1 cellular context compared by ENCODE assay signal in the genomic region with DNA sequence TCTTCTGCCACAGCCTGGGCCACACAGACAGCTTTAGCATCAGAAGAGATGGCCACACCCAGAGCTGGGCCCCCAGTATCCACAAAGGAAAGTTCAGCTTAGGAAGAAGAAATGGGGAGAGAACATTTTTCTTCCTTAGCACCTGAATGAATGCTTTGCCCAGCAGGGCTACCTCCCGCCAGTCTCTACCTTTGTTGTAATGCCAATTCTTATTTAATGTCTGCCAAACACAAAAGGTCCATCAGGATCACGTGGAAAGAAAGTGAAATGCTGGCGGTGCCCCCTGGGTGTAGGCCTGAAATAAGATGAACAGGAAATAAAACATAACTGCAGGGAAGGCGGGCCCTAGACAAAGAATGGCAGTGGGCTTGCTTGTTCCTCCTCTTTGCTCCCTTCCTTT.
TF ChIP-seq lines count a peak whose summit lies in the region.

No MANE protein-coding gene starts in this region.

TF ChIP-seq in H1, 55 proteins besides CTCF, POLR2A, EP300 and RAD21:
- TF ChIP-seq, protein P1, sequence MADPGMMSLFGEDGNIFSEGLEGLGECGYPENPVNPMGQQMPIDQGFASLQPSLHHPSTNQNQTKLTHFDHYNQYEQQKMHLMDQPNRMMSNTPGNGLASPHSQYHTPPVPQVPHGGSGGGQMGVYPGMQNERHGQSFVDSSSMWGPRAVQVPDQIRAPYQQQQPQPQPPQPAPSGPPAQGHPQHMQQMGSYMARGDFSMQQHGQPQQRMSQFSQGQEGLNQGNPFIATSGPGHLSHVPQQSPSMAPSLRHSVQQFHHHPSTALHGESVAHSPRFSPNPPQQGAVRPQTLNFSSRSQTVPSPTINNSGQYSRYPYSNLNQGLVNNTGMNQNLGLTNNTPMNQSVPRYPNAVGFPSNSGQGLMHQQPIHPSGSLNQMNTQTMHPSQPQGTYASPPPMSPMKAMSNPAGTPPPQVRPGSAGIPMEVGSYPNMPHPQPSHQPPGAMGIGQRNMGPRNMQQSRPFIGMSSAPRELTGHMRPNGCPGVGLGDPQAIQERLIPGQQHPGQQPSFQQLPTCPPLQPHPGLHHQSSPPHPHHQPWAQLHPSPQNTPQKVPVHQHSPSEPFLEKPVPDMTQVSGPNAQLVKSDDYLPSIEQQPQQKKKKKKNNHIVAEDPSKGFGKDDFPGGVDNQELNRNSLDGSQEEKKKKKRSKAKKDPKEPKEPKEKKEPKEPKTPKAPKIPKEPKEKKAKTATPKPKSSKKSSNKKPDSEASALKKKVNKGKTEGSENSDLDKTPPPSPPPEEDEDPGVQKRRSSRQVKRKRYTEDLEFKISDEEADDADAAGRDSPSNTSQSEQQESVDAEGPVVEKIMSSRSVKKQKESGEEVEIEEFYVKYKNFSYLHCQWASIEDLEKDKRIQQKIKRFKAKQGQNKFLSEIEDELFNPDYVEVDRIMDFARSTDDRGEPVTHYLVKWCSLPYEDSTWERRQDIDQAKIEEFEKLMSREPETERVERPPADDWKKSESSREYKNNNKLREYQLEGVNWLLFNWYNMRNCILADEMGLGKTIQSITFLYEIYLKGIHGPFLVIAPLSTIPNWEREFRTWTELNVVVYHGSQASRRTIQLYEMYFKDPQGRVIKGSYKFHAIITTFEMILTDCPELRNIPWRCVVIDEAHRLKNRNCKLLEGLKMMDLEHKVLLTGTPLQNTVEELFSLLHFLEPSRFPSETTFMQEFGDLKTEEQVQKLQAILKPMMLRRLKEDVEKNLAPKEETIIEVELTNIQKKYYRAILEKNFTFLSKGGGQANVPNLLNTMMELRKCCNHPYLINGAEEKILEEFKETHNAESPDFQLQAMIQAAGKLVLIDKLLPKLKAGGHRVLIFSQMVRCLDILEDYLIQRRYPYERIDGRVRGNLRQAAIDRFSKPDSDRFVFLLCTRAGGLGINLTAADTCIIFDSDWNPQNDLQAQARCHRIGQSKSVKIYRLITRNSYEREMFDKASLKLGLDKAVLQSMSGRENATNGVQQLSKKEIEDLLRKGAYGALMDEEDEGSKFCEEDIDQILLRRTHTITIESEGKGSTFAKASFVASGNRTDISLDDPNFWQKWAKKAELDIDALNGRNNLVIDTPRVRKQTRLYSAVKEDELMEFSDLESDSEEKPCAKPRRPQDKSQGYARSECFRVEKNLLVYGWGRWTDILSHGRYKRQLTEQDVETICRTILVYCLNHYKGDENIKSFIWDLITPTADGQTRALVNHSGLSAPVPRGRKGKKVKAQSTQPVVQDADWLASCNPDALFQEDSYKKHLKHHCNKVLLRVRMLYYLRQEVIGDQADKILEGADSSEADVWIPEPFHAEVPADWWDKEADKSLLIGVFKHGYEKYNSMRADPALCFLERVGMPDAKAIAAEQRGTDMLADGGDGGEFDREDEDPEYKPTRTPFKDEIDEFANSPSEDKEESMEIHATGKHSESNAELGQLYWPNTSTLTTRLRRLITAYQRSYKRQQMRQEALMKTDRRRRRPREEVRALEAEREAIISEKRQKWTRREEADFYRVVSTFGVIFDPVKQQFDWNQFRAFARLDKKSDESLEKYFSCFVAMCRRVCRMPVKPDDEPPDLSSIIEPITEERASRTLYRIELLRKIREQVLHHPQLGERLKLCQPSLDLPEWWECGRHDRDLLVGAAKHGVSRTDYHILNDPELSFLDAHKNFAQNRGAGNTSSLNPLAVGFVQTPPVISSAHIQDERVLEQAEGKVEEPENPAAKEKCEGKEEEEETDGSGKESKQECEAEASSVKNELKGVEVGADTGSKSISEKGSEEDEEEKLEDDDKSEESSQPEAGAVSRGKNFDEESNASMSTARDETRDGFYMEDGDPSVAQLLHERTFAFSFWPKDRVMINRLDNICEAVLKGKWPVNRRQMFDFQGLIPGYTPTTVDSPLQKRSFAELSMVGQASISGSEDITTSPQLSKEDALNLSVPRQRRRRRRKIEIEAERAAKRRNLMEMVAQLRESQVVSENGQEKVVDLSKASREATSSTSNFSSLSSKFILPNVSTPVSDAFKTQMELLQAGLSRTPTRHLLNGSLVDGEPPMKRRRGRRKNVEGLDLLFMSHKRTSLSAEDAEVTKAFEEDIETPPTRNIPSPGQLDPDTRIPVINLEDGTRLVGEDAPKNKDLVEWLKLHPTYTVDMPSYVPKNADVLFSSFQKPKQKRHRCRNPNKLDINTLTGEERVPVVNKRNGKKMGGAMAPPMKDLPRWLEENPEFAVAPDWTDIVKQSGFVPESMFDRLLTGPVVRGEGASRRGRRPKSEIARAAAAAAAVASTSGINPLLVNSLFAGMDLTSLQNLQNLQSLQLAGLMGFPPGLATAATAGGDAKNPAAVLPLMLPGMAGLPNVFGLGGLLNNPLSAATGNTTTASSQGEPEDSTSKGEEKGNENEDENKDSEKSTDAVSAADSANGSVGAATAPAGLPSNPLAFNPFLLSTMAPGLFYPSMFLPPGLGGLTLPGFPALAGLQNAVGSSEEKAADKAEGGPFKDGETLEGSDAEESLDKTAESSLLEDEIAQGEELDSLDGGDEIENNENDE (IDR thresholded peaks at IDR 0.05; ENCODE audit: insufficient replicate concordance, low read length) = no peak
- TF ChIP-seq NANOG (IDR thresholded peaks at IDR 0.05; ENCODE audit: insufficient read depth, low read depth, low read length, poor library complexity, severe bottlenecking) (peak; percentile 45), TEAD4 (IDR thresholded peaks at IDR 0.05; ENCODE audit: low read depth, low read length) (0 out of 2 replicates have a peak, but pooled peaks have one; percentile 38), CTBP2 (IDR thresholded peaks at IDR 0.05; ENCODE audit: borderline replicate concordance, insufficient read depth, insufficient read length, low read length) (peak; percentile 81), HDAC2 (IDR thresholded peaks at IDR 0.05; ENCODE audit: borderline replicate concordance in 1 of 2, low read depth in 2 of 2, low read length in 2 of 2) (peak in 1 of 2 experiments; percentile 88; a peak in 3 of 4 replicates), JUN (IDR thresholded peaks at IDR 0.05; ENCODE audit: low read depth, low read length) (no peak), ASH2L (IDR thresholded peaks at IDR 0.05; ENCODE audit: low read length) (peak; percentile 17)
- TF ChIP-seq, protein P2, sequence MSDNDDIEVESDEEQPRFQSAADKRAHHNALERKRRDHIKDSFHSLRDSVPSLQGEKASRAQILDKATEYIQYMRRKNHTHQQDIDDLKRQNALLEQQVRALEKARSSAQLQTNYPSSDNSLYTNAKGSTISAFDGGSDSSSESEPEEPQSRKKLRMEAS (IDR thresholded peaks at IDR 0.05) = peak; percentile 23; the same call in 1 of the 2 replicates
